ENCODE assay signal across 1 cellular context in genomic region chr19:57434386-57435061, GRCh38.
TF ChIP-seq lines count a peak whose summit lies in the region.

No MANE protein-coding gene starts in this region.

TF ChIP-seq in HEK293, 187 proteins besides CTCF, POLR2A, EP300 and RAD21 (continued from another document):
- no peak for TF ChIP-seq ATF2 (tag by site-specific recombination; IDR thresholded peaks at IDR 0.05; ENCODE audit: low read depth)
- no peak for TF ChIP-seq BCL11B (tag by site-specific recombination; IDR thresholded peaks at IDR 0.05; ENCODE audit: low read depth)
- TF ChIP-seq ZBTB48 (tag by site-specific recombination; IDR thresholded peaks at IDR 0.05): no peak
- TF ChIP-seq ZNF555 (tag by site-specific recombination; conservative IDR thresholded peaks at IDR 0.05): no peak
- no peak for TF ChIP-seq ZNF677 (tag by site-specific recombination; IDR thresholded peaks at IDR 0.05)
- no peak for TF ChIP-seq ZNF830 (tag by site-specific recombination; IDR thresholded peaks at IDR 0.05; ENCODE audit: low read depth)
- TF ChIP-seq ZNF114 (tag by site-specific recombination; IDR thresholded peaks at IDR 0.05): no peak
- 0 out of 2 replicates have a peak, but pooled peaks have one; percentile 14 for TF ChIP-seq ZNF280D (tag by site-specific recombination; IDR thresholded peaks at IDR 0.05)
- no peak for TF ChIP-seq ZNF585B (tag by site-specific recombination; IDR thresholded peaks at IDR 0.05)
